ENCODE assay signal across 8 cellular contexts in genomic region chr16:2267913-2268666, GRCh38. TPM values are rescaled to one million over a fixed set of nuclear protein-coding genes. Genes with fewer than 3 reads are reported as not detected.
DNase-seq lines count a peak whose midpoint lies in the region; ATAC-seq and TF ChIP-seq lines count a peak whose summit lies in the region.

RNPS1 (minus strand) TSS chr16:2268126; CDS start chr16:2264643, 3,483 bp downstream.

- no peaks in the 10 kb centered on the region for H3K27me3 ChIP-seq in OCI-LY3 (ENCODE audit: low read depth, low read length)

- H4K20me1 ChIP-seq in OCI-LY3 (ENCODE audit: insufficient read depth, low read length): peaks cover 39% of the 10 kb centered on the region

- peak within 1 kb of the TSS; percentile 98 for H2AFZ ChIP-seq in OCI-LY3 (ENCODE audit: low read depth, low read length)

- DNase-seq in DMS 273 treated with DMSO at 0.1 percent for 48 hours (lab: John Stamatoyannopoulos, UW): peak; percentile 88
- peak; percentile 97 for DNase-seq in HuH-7.5 (ENCODE audit: low spot score)
- peak; percentile 95 for DNase-seq in activated T-cell treated with anti-CD3 and anti-CD28 coated beads for 24 hours (ENCODE audit: low read depth)
- peak; percentile 83 for DNase-seq in epithelial cell of prostate (ENCODE audit: low read depth, low spot score)
- peak; percentile 98 for DNase-seq in mucosa of descending colon
- DNase-seq in stimulated activated CD8-positive, alpha-beta memory T cell treated with anti-CD3 and anti-CD28 coated beads, Interleukin-4, amount 100 ng/mL, for 1 hour (ENCODE audit: low read depth in 2 of 2, low spot score in 1 of 2): peak; percentile 90 to 94

- H3K4me1 ChIP-seq in OCI-LY3 (ENCODE audit: low read length) (peaks cover 17% of the 10 kb centered on the region), mucosa of descending colon (ENCODE audit: low read depth) (peaks cover 17% of the 10 kb centered on the region)

- H3K9me3 ChIP-seq in OCI-LY3 (ENCODE audit: insufficient read depth, low read length) (no peaks in the 10 kb centered on the region), mucosa of descending colon (no peaks in the 10 kb centered on the region)

- H3K27ac ChIP-seq in OCI-LY3 (ENCODE audit: low read length) (peak within 1 kb of the TSS; percentile 86), epithelial cell of prostate (peak within 1 kb of the TSS; percentile 93)

- peak; percentile 60 for ATAC-seq in GM21526 (IDR thresholded peaks at IDR 0.05; ENCODE audit: low FRiP score, unreplicated experiment)
- peak; percentile 95 for ATAC-seq in mucosa of descending colon

- TF ChIP-seq CTCF in OCI-LY3 (IDR thresholded peaks at IDR 0.05; ENCODE audit: low read depth, low read length): no peak
- TF ChIP-seq CTCF in mucosa of descending colon (IDR thresholded peaks at IDR 0.05): no peak

- peak within 1 kb of the TSS; percentile 84 for H3K9ac ChIP-seq in OCI-LY3 (ENCODE audit: low read length)

- H3K36me3 ChIP-seq in OCI-LY3 (replicated peaks; ENCODE audit: low read depth, low read length) (peaks cover 15% of the 10 kb centered on the region), mucosa of descending colon (ENCODE audit: low read depth) (no peaks in the 10 kb centered on the region)

- intact Hi-C loops in mucosa of descending colon (cut with DNase I, micrococcal nuclease): no loop called here

- H3K79me2 ChIP-seq in OCI-LY3 (ENCODE audit: low read length): peaks cover 57% of the 10 kb centered on the region

- peak within 1 kb of the TSS; percentile 87 for H3K4me3 ChIP-seq in OCI-LY3 (ENCODE audit: low read length)
- H3K4me3 ChIP-seq in mucosa of descending colon: peak within 1 kb of the TSS; percentile 75

- peak within 1 kb of the TSS; percentile 85 for H3K4me2 ChIP-seq in OCI-LY3 (ENCODE audit: low read length)

RNA-seq across cellular contexts. Expression of gene RNPS1, which starts in this region (rescaled TPM):
- total RNA-seq in mucosa of descending colon: 100 to 1,000 TPM; 125 to 144 (median 125) TPM

Comparison
In these comparisons a context has a peak if more than half of its experiments do, and no peak if none do; other contexts are left out.
1. Peak in every context shown above with its lines: DNase-seq, ATAC-seq, H3K4me3 ChIP-seq and H3K27ac ChIP-seq.